7 cellular contexts compared by ENCODE assay signal in the genomic region with DNA sequence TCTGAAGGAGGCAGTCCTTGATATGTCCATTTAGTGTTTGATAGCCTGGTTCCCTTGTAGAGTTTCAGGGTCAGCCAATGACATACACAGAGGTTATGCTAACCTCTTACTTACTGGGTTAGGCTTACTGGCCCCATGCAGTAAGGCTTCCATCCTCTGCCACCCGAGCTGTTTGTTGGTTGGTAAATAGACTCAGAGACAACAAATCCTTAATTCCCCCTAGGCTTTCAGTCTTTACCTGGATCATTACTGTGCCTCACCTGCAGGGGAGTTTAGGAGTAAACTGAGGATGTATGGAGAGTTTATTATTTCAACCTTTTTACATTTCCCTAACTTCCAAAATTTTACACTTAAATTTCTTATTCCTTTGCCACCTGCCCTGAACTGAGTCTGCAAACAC.
"Had no signal": no experiment of that assay in that cellular context is flagged by ENCODE, and none has a peak within 500 bp of the region (broad histone marks: within the 10 kb centered on the region; RNA-seq: fewer than 3 reads in every experiment).

No MANE protein-coding gene starts in this region.

- ATAC-seq: K562 had no signal

- H3K4me3 ChIP-seq: K562 had no signal

- DNase-seq: GOT3, HCEC 1CT, IMR-90, KG1 had no signal

- FAIRE-seq: H54, HTR-8/SVneo, K562 had no signal
